19 cellular contexts compared by ENCODE assay signal in genomic region chr21:44366586-44367211, GRCh38. TPM values are rescaled to one million over a fixed set of nuclear protein-coding genes. Genes with fewer than 3 reads are reported as not detected.
DNase-seq lines count a peak whose midpoint lies in the region; ATAC-seq, FAIRE-seq and TF ChIP-seq lines count a peak whose summit lies in the region.
"Had no signal": no experiment of that assay in that cellular context is flagged by ENCODE, and none has a peak within 500 bp of the region (broad histone marks: within the 10 kb centered on the region; RNA-seq: fewer than 3 reads in every experiment).

No MANE protein-coding gene starts in this region.

- TF ChIP-seq CTCF in RWPE2 (IDR thresholded peaks at IDR 0.05; ENCODE audit: poor library complexity, severe bottlenecking): no peak
- no peak for TF ChIP-seq CTCF in kidney (IDR thresholded peaks at IDR 0.05; ENCODE audit: borderline replicate concordance, extremely low read depth, insufficient read depth)

- H3K9me3 ChIP-seq in RWPE2 (ENCODE audit: severe bottlenecking) (no peaks in the 10 kb centered on the region), kidney (ENCODE audit: control insufficient read depth in 1 of 2, low read length in 2 of 2) (peaks cover 0 to 2% of the 10 kb centered on the region in 2 donors)
- H3K9me3 ChIP-seq: HAP-1 had no signal

- H3K36me3 ChIP-seq in RWPE2 (ENCODE audit: low read depth) (no peaks in the 10 kb centered on the region), kidney (ENCODE audit: control insufficient read depth in 1 of 2, insufficient read depth in 2 of 2, low read length in 2 of 2) (no peaks in the 10 kb centered on the region)
- H3K36me3 ChIP-seq: HAP-1 had no signal

- no peak overlapping the region for H3K9ac ChIP-seq in kidney (ENCODE audit: low read length in 2 of 2)

- H3K27me3 ChIP-seq in RWPE2 (ENCODE audit: insufficient read depth, poor library complexity, severe bottlenecking): peaks cover 14% of the 10 kb centered on the region
- H3K27me3 ChIP-seq: BLaER1 treated with 17β-estradiol and CSF1 and Interleukin-3, amounts not matched to agents 10 nM and 100 nM had no signal

- FAIRE-seq in kidney (lab: Jason Lieb, UNC): no peak
- FAIRE-seq: A204.1, GM19239, HTR-8/SVneo had no signal

- intact Hi-C loops in kidney (cut with DNase I): no loop called here
- intact Hi-C loops in sciatic nerve (cut with DNase I): no loop called here

- no peaks in the 10 kb centered on the region for H3K4me1 ChIP-seq in RWPE2 (ENCODE audit: insufficient read depth, poor library complexity, severe bottlenecking)
- H3K4me1 ChIP-seq in kidney (ENCODE audit: control insufficient read depth in 1 of 2, insufficient read depth in 1 of 2, low read depth in 1 of 2, low read length in 2 of 2): peaks cover 0 to 3% of the 10 kb centered on the region in 2 donors
- H3K4me1 ChIP-seq: HAP-1 had no signal

- peak; percentile 56 for DNase-seq in activated effector memory CD4-positive, alpha-beta T cell treated with anti-CD3 and anti-CD28 coated beads, Interleukin-2, amount 50 U/mL, for 16 hours
- no peak for DNase-seq in activated effector memory CD4-positive, alpha-beta T cell treated with Interleukin-2 at 50 U/mL for 16 hours
- peak; percentile 60 for DNase-seq in RWPE2 (ENCODE audit: low spot score)
- DNase-seq in kidney: peak; percentile 67
- DNase-seq in sciatic nerve (ENCODE audit: low spot score): peak; percentile 53
- no peak for DNase-seq in DMS153 (lab: John Stamatoyannopoulos, UW)
- DNase-seq in GM19238 (ENCODE audit: insufficient read length, low spot score): no peak
- DNase-seq in NCI-H82 treated with DMSO at 0.1 percent for 48 hours (lab: John Stamatoyannopoulos, UW; ENCODE audit: unreplicated experiment): no peak
- DNase-seq: DMS 273 treated with DMSO at 0.1 percent for 48 hours, GF-D8, NCI-H187 treated with DMSO at 0.1 percent for 48 hours, NCI-H446, PC-3 had no signal

- H3K27ac ChIP-seq in RWPE2 (ENCODE audit: poor library complexity, severe bottlenecking) (no peak overlapping the region), kidney (ENCODE audit: low read depth in 2 of 2, low read length in 2 of 2) (no peak overlapping the region)
- H3K27ac ChIP-seq: HL-60 had no signal

- no peak for ATAC-seq in RWPE2 (ENCODE audit: low read depth)
- ATAC-seq in sciatic nerve: no peak
- ATAC-seq: PC-3 had no signal

- H3K4me3 ChIP-seq in RWPE2 (ENCODE audit: severe bottlenecking): no peak overlapping the region
- no peak overlapping the region for H3K4me3 ChIP-seq in kidney (ENCODE audit: low read length in 2 of 2)
- H3K4me3 ChIP-seq: BLaER1 treated with 17β-estradiol and CSF1 and Interleukin-3, amounts not matched to agents 10 nM and 100 nM; HAP-1 had no signal

RNA-seq across cellular contexts. Expression of gene TRPM2, which starts 13.3 kb away (rescaled TPM):
- total RNA-seq in kidney: 11.5 TPM
- polyA plus RNA-seq in kidney (ENCODE audit: insufficient read depth, low read depth, low replicate concordance): 2.0 TPM
- total RNA-seq in sciatic nerve: 9.9 TPM

RNA-seq across cellular contexts. Expression of gene CFAP410, which starts 27.5 kb away (rescaled TPM):
- total RNA-seq in kidney: 23.3 TPM
- polyA plus RNA-seq in kidney (ENCODE audit: insufficient read depth, low read depth, low replicate concordance): 45.3 TPM
- total RNA-seq in sciatic nerve: 26.7 TPM

Comparison
In these comparisons a context has a peak if more than half of its experiments do, and no peak if none do; other contexts are left out.
1. DNase-seq: peak in activated effector memory CD4-positive, alpha-beta T cell treated with anti-CD3 and anti-CD28 coated beads, Interleukin-2, amount 50 U/mL, for 16 hours (single experiment), RWPE2 (single experiment), kidney (single experiment) and sciatic nerve (single experiment); none in activated effector memory CD4-positive, alpha-beta T cell treated with Interleukin-2 at 50 U/mL for 16 hours (single experiment), DMS153 (single experiment), GM19238 (single experiment) and NCI-H82 treated with DMSO at 0.1 percent for 48 hours (single experiment).